20 cellular contexts compared by ENCODE assay signal in genomic region chr6:169848946-169849345, GRCh38.
"Had no signal": no experiment of that assay in that cellular context is flagged by ENCODE, and none has a peak within 500 bp of the region (broad histone marks: within the 10 kb centered on the region; RNA-seq: fewer than 3 reads in every experiment).

No MANE protein-coding gene starts in this region.

- H3K9me3 ChIP-seq: mucosa of descending colon, tibial artery, uterus had no signal

- H3K36me3 ChIP-seq: tibial artery, uterus had no signal

- ATAC-seq: activated CD8-positive, alpha-beta memory T cell treated with anti-CD3 and anti-CD28 coated beads, Interleukin-2, amount 10 ng/mL, durations not matched to agents 7 days and 5 days; activated naive CD4-positive, alpha-beta T cell treated with anti-CD3 and anti-CD28 coated beads, Interleukin-2, amount 50 U/mL, for 72 hours; foreskin keratinocyte; mucosa of descending colon; stimulated activated naive CD8-positive, alpha-beta T cell treated with anti-CD3 and anti-CD28 coated beads, Interleukin-15, Interleukin-2, amounts not matched to agents 100 U/mL and 50 U/mL, for 24 hours; T-helper 17 cell had no signal

- DNase-seq: activated CD4-positive, alpha-beta memory T cell treated with anti-CD3 and anti-CD28 coated beads, Interleukin-2, amount 10 ng/mL, durations not matched to agents 7 days and 5 days; activated CD4-positive, alpha-beta T cell treated with anti-CD3 and anti-CD28 coated beads, Interleukin-2, amount 10 ng/mL, durations not matched to agents 24 days and 14 days; activated CD8-positive, alpha-beta memory T cell treated with anti-CD3 and anti-CD28 coated beads, Interleukin-2, amount 10 ng/mL, durations not matched to agents 7 days and 5 days; aorta; caudate nucleus; dermis blood vessel endothelial cell; effector CD8-positive, alpha-beta T cell; foreskin keratinocyte; immature natural killer cell; kidney glomerular epithelial cell; mucosa of descending colon; naive B cell; occipital lobe; stimulated activated CD4-positive, alpha-beta T cell treated with anti-CD3 and anti-CD28 coated beads, Interleukin-4, amount 100 ng/mL, for 4 hours; stimulated activated naive CD8-positive, alpha-beta T cell treated with anti-CD3 and anti-CD28 coated beads, Interleukin-15, Interleukin-2, amounts not matched to agents 100 U/mL and 50 U/mL, for 24 hours; substantia nigra; T-helper 17 cell had no signal

- H3K4me3 ChIP-seq: mucosa of descending colon, tibial artery, uterus had no signal

- H3K27me3 ChIP-seq: uterus had no signal
